8 cellular contexts compared by ENCODE assay signal in the genomic region with DNA sequence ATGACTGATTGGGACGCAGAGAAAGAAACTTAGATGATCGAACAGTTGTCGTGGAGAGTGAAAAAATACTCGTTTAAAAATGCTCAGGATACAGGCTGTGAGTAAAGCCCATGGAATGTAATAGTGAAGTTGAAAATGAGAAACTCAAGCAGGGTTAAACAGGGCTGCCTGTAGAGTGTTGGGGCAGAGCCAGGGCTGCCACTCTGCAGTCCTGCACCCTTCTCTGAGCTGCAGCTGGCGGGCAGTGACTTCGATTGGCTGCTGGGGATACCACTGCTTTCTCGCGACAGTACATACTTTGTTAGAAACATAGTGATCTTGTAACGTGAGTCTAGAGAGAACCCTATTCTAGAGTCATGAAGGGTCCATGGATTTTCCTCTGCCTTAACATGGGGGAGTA.
DNase-seq lines count a peak whose midpoint lies in the region; ATAC-seq and TF ChIP-seq lines count a peak whose summit lies in the region.

No MANE protein-coding gene starts in this region.

- DNase-seq in CD4-positive, CD25-positive, alpha-beta regulatory T cell = no peak
- DNase-seq in RWPE2 (ENCODE audit: low spot score) = no peak
- DNase-seq in fibroblast of villous mesenchyme (ENCODE audit: low read depth) = peak; percentile 89
- no peak for DNase-seq in omental fat pad (ENCODE audit: low spot score)
- no peak for DNase-seq in GM10266 (ENCODE audit: extremely low spot score)
- DNase-seq in Kasumi-1 (lab: John Stamatoyannopoulos, UW) = no peak
- DNase-seq in RKO (ENCODE audit: low spot score) = no peak

- H3K36me3 Mint-ChIP-seq in CD4-positive, CD25-positive, alpha-beta regulatory T cell = peaks cover 8% of the 10 kb centered on the region

- H3K9me3 ChIP-seq in CD4-positive, CD25-positive, alpha-beta regulatory T cell (ENCODE audit: control insufficient read depth in 2 of 2, low read length in 2 of 2) = no peaks in the 10 kb centered on the region
- H3K9me3 ChIP-seq in RWPE2 (ENCODE audit: severe bottlenecking) = no peaks in the 10 kb centered on the region

- no peaks in the 10 kb centered on the region for H3K27me3 Mint-ChIP-seq in CD4-positive, CD25-positive, alpha-beta regulatory T cell

- peaks cover 9 to 70% (median 37%) of the 10 kb centered on the region in 4 donors for H3K4me1 Mint-ChIP-seq in CD4-positive, CD25-positive, alpha-beta regulatory T cell

- H3K4me1 ChIP-seq in CD4-positive, CD25-positive, alpha-beta regulatory T cell (ENCODE audit: control insufficient read depth, insufficient read depth, low read length, poor library complexity, severe bottlenecking) = no peaks in the 10 kb centered on the region
- H3K4me1 ChIP-seq in RWPE2 (ENCODE audit: insufficient read depth, poor library complexity, severe bottlenecking) = peaks cover 8% of the 10 kb centered on the region

- no peak overlapping the region for H3K4me3 ChIP-seq in CD4-positive, CD25-positive, alpha-beta regulatory T cell (ENCODE audit: low read depth, low read length)
- H3K4me3 ChIP-seq in RWPE2 (ENCODE audit: severe bottlenecking) (no peak overlapping the region), fibroblast of villous mesenchyme (ENCODE audit: low read depth, low read length) (peak overlapping the region; percentile 42)

- ATAC-seq in CD4-positive, CD25-positive, alpha-beta regulatory T cell (ENCODE audit: low read depth in 2 of 2) = no peak
- ATAC-seq in RWPE2 (ENCODE audit: low read depth) (peak; percentile 84), omental fat pad (ENCODE audit: low FRiP score) (peak; percentile 75), HG02610 (IDR thresholded peaks at IDR 0.05; ENCODE audit: unreplicated experiment) (no peak)

- peaks cover 12% of the 10 kb centered on the region for H3K36me3 ChIP-seq in CD4-positive, CD25-positive, alpha-beta regulatory T cell (ENCODE audit: control insufficient read depth, insufficient read depth, low read length)
- no peaks in the 10 kb centered on the region for H3K36me3 ChIP-seq in RWPE2 (ENCODE audit: low read depth)

- no peak overlapping the region for H3K4me3 Mint-ChIP-seq in CD4-positive, CD25-positive, alpha-beta regulatory T cell

- H3K27ac Mint-ChIP-seq in CD4-positive, CD25-positive, alpha-beta regulatory T cell = peak overlapping the region in 2 of 3 donors; percentile 30 to 35

- H3K27me3 ChIP-seq in CD4-positive, CD25-positive, alpha-beta regulatory T cell (ENCODE audit: control insufficient read depth, insufficient read depth, low read length) = no peaks in the 10 kb centered on the region
- H3K27me3 ChIP-seq in RWPE2 (ENCODE audit: insufficient read depth, poor library complexity, severe bottlenecking) = no peaks in the 10 kb centered on the region

- TF ChIP-seq CTCF in RWPE2 (IDR thresholded peaks at IDR 0.05; ENCODE audit: poor library complexity, severe bottlenecking) = no peak
- TF ChIP-seq CTCF in fibroblast of villous mesenchyme (IDR thresholded peaks at IDR 0.05; ENCODE audit: insufficient read depth, low read depth, low read length) = no peak
- TF ChIP-seq CTCF in omental fat pad (IDR thresholded peaks at IDR 0.05) = no peak
- TF ChIP-seq CTCF in GM10266 (IDR thresholded peaks at IDR 0.05; ENCODE audit: control insufficient read depth, insufficient read depth, low read depth, missing control alignments) = no peak

- H3K9me3 Mint-ChIP-seq in CD4-positive, CD25-positive, alpha-beta regulatory T cell = no peaks in the 10 kb centered on the region

- no peak overlapping the region for H3K27ac ChIP-seq in CD4-positive, CD25-positive, alpha-beta regulatory T cell (ENCODE audit: insufficient read depth, low read length, poor library complexity, severe bottlenecking)
- H3K27ac ChIP-seq in RWPE2 (ENCODE audit: poor library complexity, severe bottlenecking) = peak overlapping the region; percentile 6

Comparison
In these comparisons a context has a peak if more than half of its experiments do, and no peak if none do; other contexts are left out.
1. ATAC-seq: peak in RWPE2 (single experiment) and omental fat pad (single experiment); none in CD4-positive, CD25-positive, alpha-beta regulatory T cell (0 of 2) and HG02610 (single experiment).